37 cellular contexts compared by ENCODE assay signal in the genomic region with DNA sequence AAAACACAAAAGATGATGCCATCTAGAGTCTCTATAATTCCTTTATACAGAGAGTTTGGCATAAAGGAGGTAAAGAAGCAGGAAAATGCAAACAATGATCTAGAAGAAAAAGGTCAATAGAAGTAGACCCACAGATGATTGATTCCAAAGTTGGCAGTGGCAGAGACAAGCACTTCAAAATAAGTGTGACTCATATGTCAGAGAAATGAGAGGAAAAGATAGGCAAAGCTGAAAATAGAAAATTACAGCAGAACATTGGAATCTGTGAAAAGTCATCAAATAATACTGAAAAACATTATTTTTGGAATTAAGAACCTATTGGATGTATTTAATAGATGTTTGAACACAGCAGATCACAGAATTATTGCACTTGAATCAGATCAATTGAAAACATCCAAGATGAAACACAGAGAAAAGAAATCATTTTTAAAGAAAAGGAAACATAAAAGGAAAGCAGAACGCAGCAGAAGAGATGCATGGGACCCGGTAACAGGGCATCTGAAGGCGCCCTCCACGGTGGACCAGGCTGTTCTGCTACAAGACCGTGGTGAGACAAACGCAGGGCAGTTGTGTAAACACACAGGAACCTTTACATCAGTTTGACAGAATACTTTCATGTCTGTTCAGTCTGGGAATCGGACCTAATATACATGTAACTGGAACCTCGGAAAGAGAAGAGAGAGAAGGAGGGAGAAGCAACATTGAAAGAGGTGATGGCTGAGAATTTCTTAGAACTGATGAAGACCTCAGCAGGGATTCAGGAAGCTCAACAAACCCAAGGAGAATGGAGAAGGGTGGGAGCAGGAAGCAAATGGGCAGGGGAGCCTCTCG.
"Had no signal": no experiment of that assay in that cellular context is flagged by ENCODE, and none has a peak within 500 bp of the region (broad histone marks: within the 10 kb centered on the region; RNA-seq: fewer than 3 reads in every experiment).

No MANE protein-coding gene starts in this region.

- DNase-seq: activated CD4-positive, alpha-beta T cell treated with anti-CD3 and anti-CD28 coated beads for 1 hour; activated CD4-positive, alpha-beta T cell treated with anti-CD3 and anti-CD28 coated beads, Interleukin-2, amount 10 ng/mL, durations not matched to agents 24 days and 14 days; activated CD4-positive, alpha-beta T cell treated with anti-CD3 and anti-CD28 coated beads, Interleukin-2, amount 50 U/mL, for 48 hours; activated CD4-positive, CD25-positive, alpha-beta regulatory T cell; activated CD8-positive, alpha-beta T cell treated with anti-CD3 and anti-CD28 coated beads, Interleukin-2, amount 10 ng/mL, durations not matched to agents 7 days and 5 days; activated gamma-delta T cell; activated naive CD4-positive, alpha-beta T cell treated with Interleukin-2 at 50 U/mL for 16 hours; activated naive CD8-positive, alpha-beta T cell treated with anti-CD3 and anti-CD28 coated beads, Interleukin-2, amount 10 ng/mL, durations not matched to agents 7 days and 5 days; activated T-cell treated with anti-CD3 and anti-CD28 coated beads, Interleukin-2, amount 50 U/mL, for 24 hours; amygdala; body of pancreas; caudate nucleus; cerebellar nuclear complex; Kasumi-1; MM.1S; NCI-H1092 treated with DMSO at 0.1 percent for 48 hours; NCI-H1417; NCI-H146; NCI-H187; NCI-H2029 treated with DMSO at 0.1 percent for 48 hours; NCI-H2107; NCI-H2171; NCI-H510A; NCI-H526; NCI-H748 treated with DMSO at 0.1 percent for 48 hours; NK-92 treated with Interleukin-12 subunit alpha and Interleukin-12 subunit beta, amount 100 ng/mL, for 24 hours; PC-3; Peyer's patch; RPMI8226; SIG-M5; SW 1271; T-helper 1 cell; T-helper 2 cell; T1000; WERI-Rb-1 had no signal

- H3K27ac ChIP-seq: body of pancreas, Peyer's patch, WERI-Rb-1 had no signal

- H3K36me3 ChIP-seq: Peyer's patch, WERI-Rb-1 had no signal

- H3K27me3 ChIP-seq: body of pancreas, Peyer's patch had no signal

- H3K4me1 ChIP-seq: body of pancreas, Peyer's patch had no signal

- H3K4me3 ChIP-seq: body of pancreas, Peyer's patch had no signal

- ATAC-seq: activated CD8-positive, alpha-beta T cell treated with anti-CD3 and anti-CD28 coated beads, Interleukin-2, amount 10 ng/mL, durations not matched to agents 7 days and 5 days; body of pancreas; PC-3; Right ventricle myocardium inferior; SK-N-SH treated with all-trans-retinoic acid at 6 μM for 48 hours had no signal
